15 cellular contexts compared by ENCODE assay signal in the genomic region with DNA sequence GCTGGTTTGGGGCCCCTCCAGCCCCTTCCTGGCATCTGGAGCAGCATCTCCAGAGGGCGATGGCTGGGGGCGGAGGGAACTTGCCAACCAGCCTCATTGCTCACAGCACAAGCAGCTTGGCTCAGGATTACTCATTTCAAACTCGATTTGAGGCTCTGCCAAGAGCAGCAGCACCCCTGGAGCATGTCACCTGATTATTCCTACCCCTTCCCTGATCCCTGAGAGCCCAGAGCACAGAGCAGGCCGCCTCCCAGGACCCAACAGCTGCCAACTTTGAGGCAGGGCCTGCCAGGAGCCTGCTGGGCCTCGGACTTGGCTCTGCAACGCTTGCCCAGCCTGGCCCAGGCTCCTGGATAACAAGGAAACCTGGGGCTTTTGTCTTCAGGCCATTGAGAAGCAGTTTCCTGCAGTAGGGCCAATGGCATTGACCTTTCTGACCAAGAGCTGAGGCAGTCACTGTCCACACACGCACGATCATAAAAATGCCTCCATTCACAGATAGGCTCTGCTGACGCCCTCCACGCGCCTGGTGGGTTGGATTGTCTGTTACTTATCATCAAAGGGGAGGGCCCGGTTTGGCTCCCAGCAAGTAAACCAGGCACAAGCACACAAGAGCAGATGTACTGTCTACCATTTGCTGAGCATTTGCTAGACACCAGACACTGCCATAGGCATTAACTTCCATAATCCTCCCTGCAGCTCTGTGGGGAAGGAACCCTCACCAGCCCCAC.
A peak's percentile ranks its signal among the peaks of the same experiment; 100 is the strongest.
DNase-seq lines count a peak whose midpoint lies in the region; ATAC-seq, FAIRE-seq and TF ChIP-seq lines count a peak whose summit lies in the region.
"Had no signal": no experiment of that assay in that cellular context is flagged by ENCODE, and none has a peak within 500 bp of the region (broad histone marks: within the 10 kb centered on the region; RNA-seq: fewer than 3 reads in every experiment).

No MANE protein-coding gene starts in this region.

- no peaks in the 10 kb centered on the region for H3K9me3 ChIP-seq in upper lobe of left lung
- H3K9me3 ChIP-seq: SJSA1 had no signal

- in situ Hi-C loops in astrocyte of the spinal cord (cut with HindIII; ENCODE audit: low sequenced_read_pairs) = no loop called here

- DNase-seq in DMS153 (lab: John Stamatoyannopoulos, UW) (peak; percentile 51), DMS153 treated with DMSO at 0.1 percent for 48 hours (lab: John Stamatoyannopoulos, UW; ENCODE audit: unreplicated experiment) (no peak), astrocyte of the spinal cord (ENCODE audit: low read depth, low spot score) (peak; percentile 64), kidney tubule cell (ENCODE audit: low spot score) (peak; percentile 66), upper lobe of left lung (no peak), RCC 7860 (ENCODE audit: low spot score) (no peak)
- DNase-seq in activated CD8-positive, alpha-beta memory T cell treated with anti-CD3 and anti-CD28 coated beads, Interleukin-2, amount 50 U/mL, for 4 hours = no peak
- DNase-seq: activated T-cell treated with anti-CD3 and anti-CD28 coated beads for 4 hours; dermis blood vessel endothelial cell; naive thymus-derived CD8-positive, alpha-beta T cell; NCI-H1048; NCI-H69 had no signal

- 51 to 53% methylated on average over 9 to 12 of the region's 12 CpGs for WGBS in upper lobe of left lung, 2 donors

- no peak overlapping the region for H3K27ac ChIP-seq in upper lobe of left lung
- H3K27ac ChIP-seq: 22Rv1, SJSA1 had no signal

- no peaks in the 10 kb centered on the region for H3K36me3 ChIP-seq in upper lobe of left lung
- H3K36me3 ChIP-seq: SJSA1 had no signal

- H3K27me3 ChIP-seq in upper lobe of left lung = no peaks in the 10 kb centered on the region
- H3K27me3 ChIP-seq: SJSA1 had no signal

- H3K4me3 ChIP-seq in astrocyte of the spinal cord (ENCODE audit: low read depth, low read length) (no peak overlapping the region), upper lobe of left lung (no peak overlapping the region)
- H3K4me3 ChIP-seq: SJSA1 had no signal

- peak; percentile 5 to 20 for ATAC-seq in upper lobe of left lung (ENCODE audit: low FRiP score in 2 of 2)
- ATAC-seq in HG03097 (IDR thresholded peaks at IDR 0.05; ENCODE audit: low FRiP score, unreplicated experiment) = no peak
- ATAC-seq: naive thymus-derived CD8-positive, alpha-beta T cell had no signal

- TF ChIP-seq CTCF in astrocyte of the spinal cord (IDR thresholded peaks at IDR 0.05; ENCODE audit: low read depth, low read length) (no peak), upper lobe of left lung (IDR thresholded peaks at IDR 0.05) (no peak)

- H3K4me1 ChIP-seq in upper lobe of left lung = no peaks in the 10 kb centered on the region
- H3K4me1 ChIP-seq: SJSA1 had no signal

- no peak for TF ChIP-seq EP300 in upper lobe of left lung (IDR thresholded peaks at IDR 0.05)

- no peak for TF ChIP-seq POLR2A in upper lobe of left lung (IDR thresholded peaks at IDR 0.05)

- no peak for FAIRE-seq in RCC 7860 (lab: Jason Lieb, UNC)

Comparison
In these comparisons a context has a peak if more than half of its experiments do, and no peak if none do; other contexts are left out.
1. DNase-seq: peak in DMS153 (single experiment), astrocyte of the spinal cord (single experiment) and kidney tubule cell (single experiment); none in DMS153 treated with DMSO at 0.1 percent for 48 hours (single experiment), upper lobe of left lung (0 of 2), RCC 7860 (single experiment) and activated CD8-positive, alpha-beta memory T cell treated with anti-CD3 and anti-CD28 coated beads, Interleukin-2, amount 50 U/mL, for 4 hours (single experiment).